18 cellular contexts compared by ENCODE assay signal in the genomic region with DNA sequence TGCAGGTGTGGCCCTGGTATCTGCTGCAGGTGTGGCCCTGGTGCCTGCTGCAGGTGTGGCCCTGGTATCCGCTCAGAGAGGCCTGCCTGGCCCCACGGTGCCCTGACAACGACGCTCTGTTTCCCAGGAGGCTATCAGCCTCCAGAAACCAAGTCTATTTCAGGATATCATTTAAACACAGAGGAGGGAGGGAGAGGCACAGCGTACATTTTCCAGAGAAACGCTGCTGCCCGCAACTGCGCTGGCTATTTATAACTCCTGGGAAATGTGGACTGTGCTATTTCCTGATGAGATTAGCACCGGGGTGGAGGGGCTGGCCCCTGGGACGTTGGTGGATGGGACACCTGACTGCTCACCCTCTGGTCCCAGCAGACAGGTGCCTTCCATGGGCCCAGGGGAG. TPM values are rescaled to one million over a fixed set of nuclear protein-coding genes. Genes with fewer than 3 reads are reported as not detected.
DNase-seq lines count a peak whose midpoint lies in the region; ATAC-seq, FAIRE-seq and TF ChIP-seq lines count a peak whose summit lies in the region.
"Had no signal": no experiment of that assay in that cellular context is flagged by ENCODE, and none has a peak within 500 bp of the region (broad histone marks: within the 10 kb centered on the region; RNA-seq: fewer than 3 reads in every experiment).

No MANE protein-coding gene starts in this region.

- no peaks in the 10 kb centered on the region for H3K9me3 Mint-ChIP-seq in activated T-cell treated with anti-CD3 and anti-CD28 coated beads, Interleukin-2, amount 50 U/mL, for 24 hours
- H3K9me3 Mint-ChIP-seq in activated naive CD8-positive, alpha-beta T cell treated with anti-CD3 and anti-CD28 coated beads, Interleukin-2, amount 50 U/mL, for 24 hours, result no peaks in the 10 kb centered on the region

- peaks cover 0 to 25% of the 10 kb centered on the region in 2 donors for H3K4me1 ChIP-seq in muscle layer of duodenum (ENCODE audit: control insufficient read depth in 1 of 2, insufficient read depth in 2 of 2, low read length in 2 of 2)
- peaks cover 6 to 64% (median 54%) of the 10 kb centered on the region in 4 donors for H3K4me1 ChIP-seq in tibial artery
- H3K4me1 ChIP-seq: A549 had no signal

- no peak overlapping the region for H3K4me3 Mint-ChIP-seq in activated T-cell treated with anti-CD3 and anti-CD28 coated beads, Interleukin-2, amount 50 U/mL, for 24 hours
- H3K4me3 Mint-ChIP-seq in activated naive CD8-positive, alpha-beta T cell treated with anti-CD3 and anti-CD28 coated beads, Interleukin-2, amount 50 U/mL, for 24 hours, result no peak overlapping the region
- H3K4me3 Mint-ChIP-seq: T-helper 17 cell had no signal

- ATAC-seq in Right ventricle myocardium superior (ENCODE audit: poor library complexity), result peak; percentile 83
- ATAC-seq in activated naive CD8-positive, alpha-beta T cell treated with anti-CD3 and anti-CD28 coated beads, Interleukin-2, amount 50 U/mL, for 24 hours, result no peak
- ATAC-seq: T-helper 17 cell had no signal

- H3K9me3 ChIP-seq in muscle layer of duodenum (ENCODE audit: control insufficient read depth in 1 of 2, low read length in 2 of 2) (no peaks in the 10 kb centered on the region), tibial artery (no peaks in the 10 kb centered on the region)
- H3K9me3 ChIP-seq: A549, vagina had no signal

- intact Hi-C loops in Right ventricle myocardium superior (cut with DNase I), result no loop called here
- intact Hi-C loops in tibial artery (cut with DNase I; ENCODE audit: low total_unique reads), result no loop called here

- H3K4me1 Mint-ChIP-seq in activated T-cell treated with anti-CD3 and anti-CD28 coated beads, Interleukin-2, amount 50 U/mL, for 24 hours (ENCODE audit: low read depth), result no peaks in the 10 kb centered on the region
- H3K4me1 Mint-ChIP-seq in activated naive CD8-positive, alpha-beta T cell treated with anti-CD3 and anti-CD28 coated beads, Interleukin-2, amount 50 U/mL, for 24 hours, result no peaks in the 10 kb centered on the region

- H3K36me3 ChIP-seq in muscle layer of duodenum (ENCODE audit: control insufficient read depth in 1 of 2, insufficient read depth in 2 of 2, low read length in 2 of 2) (no peaks in the 10 kb centered on the region), tibial artery (peaks cover 0 to 23% (median 0%) of the 10 kb centered on the region in 3 donors)

- peak overlapping the region; percentile 43 for H3K27ac ChIP-seq in muscle layer of duodenum (ENCODE audit: low read length)
- peak overlapping the region; percentile 77 to 81 for H3K27ac ChIP-seq in tibial artery
- H3K27ac ChIP-seq: A549, RWPE1, vagina had no signal

- FAIRE-seq in frontal cortex (lab: Jason Lieb, UNC), result no peak
- FAIRE-seq: A549, G401.6 had no signal

- peaks cover 2% of the 10 kb centered on the region for H3K36me3 Mint-ChIP-seq in activated T-cell treated with anti-CD3 and anti-CD28 coated beads, Interleukin-2, amount 50 U/mL, for 24 hours (ENCODE audit: low read depth)
- no peaks in the 10 kb centered on the region for H3K36me3 Mint-ChIP-seq in activated naive CD8-positive, alpha-beta T cell treated with anti-CD3 and anti-CD28 coated beads, Interleukin-2, amount 50 U/mL, for 24 hours (ENCODE audit: low read depth)

- no peaks in the 10 kb centered on the region for H3K27me3 ChIP-seq in muscle layer of duodenum (ENCODE audit: low read depth, low read length)
- H3K27me3 ChIP-seq in tibial artery, result no peaks in the 10 kb centered on the region
- H3K27me3 ChIP-seq: vagina had no signal

- H3K4me3 ChIP-seq in muscle layer of duodenum (ENCODE audit: low read depth in 1 of 2, low read length in 2 of 2), result no peak overlapping the region
- H3K4me3 ChIP-seq in tibial artery, result no peak overlapping the region
- H3K4me3 ChIP-seq: A549, vagina had no signal

- H3K27ac Mint-ChIP-seq in activated T-cell treated with anti-CD3 and anti-CD28 coated beads, Interleukin-2, amount 50 U/mL, for 24 hours, result peak overlapping the region; percentile 51
- H3K27ac Mint-ChIP-seq in activated naive CD8-positive, alpha-beta T cell treated with anti-CD3 and anti-CD28 coated beads, Interleukin-2, amount 50 U/mL, for 24 hours, result no peak overlapping the region
- H3K27ac Mint-ChIP-seq: T-helper 17 cell had no signal

- H3K27me3 Mint-ChIP-seq in activated T-cell treated with anti-CD3 and anti-CD28 coated beads, Interleukin-2, amount 50 U/mL, for 24 hours, result no peaks in the 10 kb centered on the region
- H3K27me3 Mint-ChIP-seq in activated naive CD8-positive, alpha-beta T cell treated with anti-CD3 and anti-CD28 coated beads, Interleukin-2, amount 50 U/mL, for 24 hours, result no peaks in the 10 kb centered on the region
- H3K27me3 Mint-ChIP-seq: T-helper 17 cell had no signal

- no peak for DNase-seq in activated T-cell treated with anti-CD3 and anti-CD28 coated beads, Interleukin-2, amount 50 U/mL, for 24 hours
- no peak for DNase-seq in activated T-cell treated with anti-CD3 and anti-CD28 coated beads, Interleukin-2, amount 50 U/mL, for 48 hours
- peak; percentile 75 for DNase-seq in Right ventricle myocardium superior
- peak; percentile 56 to 87 for DNase-seq in tibial artery
- DNase-seq in activated naive CD8-positive, alpha-beta T cell treated with anti-CD3 and anti-CD28 coated beads, Interleukin-2, amount 50 U/mL, for 24 hours, result no peak
- DNase-seq in A172 (ENCODE audit: low spot score), result no peak
- DNase-seq in frontal cortex (ENCODE audit: low spot score in 2 of 2), result no peak
- DNase-seq: activated CD4-positive, CD25-positive, alpha-beta regulatory T cell treated with anti-CD3 and anti-CD28 coated beads, Interleukin-2, amount 50 U/mL, for 72 hours; dermis blood vessel endothelial cell; NCI-H2081 treated with DMSO at 0.1 percent for 48 hours; stimulated activated CD4-positive, alpha-beta T cell treated with anti-CD3 and anti-CD28 coated beads, Interleukin-2, amount 100 ng/mL, for 24 hours; stimulated activated CD8-positive, alpha-beta memory T cell treated with anti-CD3 and anti-CD28 coated beads, Interleukin-4, amount 100 ng/mL, for 48 hours; T-helper 17 cell had no signal

- no peak for TF ChIP-seq CTCF in tibial artery (IDR thresholded peaks at IDR 0.05)

RNA-seq across cellular contexts. Expression of a gene that starts 22.5 kb away (rescaled TPM):
- total RNA-seq in Right ventricle myocardium superior (17.1 TPM), frontal cortex (13.5 TPM)
- 17.4 and 23.5 TPM in 2 replicates for total RNA-seq in A172 (2014; rRNA removed; shearing (Covaris generic))

RNA-seq across cellular contexts. Expression of a gene that starts 39.9 kb away (rescaled TPM):
- total RNA-seq in Right ventricle myocardium superior (20.2 TPM), frontal cortex (18.3 TPM)
- 4.6 and 7.2 TPM in 2 replicates for total RNA-seq in A172 (2014; rRNA removed; shearing (Covaris generic))

Comparison
In these comparisons a context has a peak if more than half of its experiments do, and no peak if none do; other contexts are left out.
1. DNase-seq: peak in Right ventricle myocardium superior (single experiment) and tibial artery (2 of 2); none in activated T-cell treated with anti-CD3 and anti-CD28 coated beads, Interleukin-2, amount 50 U/mL, for 24 hours (single experiment), activated T-cell treated with anti-CD3 and anti-CD28 coated beads, Interleukin-2, amount 50 U/mL, for 48 hours (0 of 2), activated naive CD8-positive, alpha-beta T cell treated with anti-CD3 and anti-CD28 coated beads, Interleukin-2, amount 50 U/mL, for 24 hours (single experiment), A172 (single experiment) and frontal cortex (0 of 2).